In the genomic region with DNA sequence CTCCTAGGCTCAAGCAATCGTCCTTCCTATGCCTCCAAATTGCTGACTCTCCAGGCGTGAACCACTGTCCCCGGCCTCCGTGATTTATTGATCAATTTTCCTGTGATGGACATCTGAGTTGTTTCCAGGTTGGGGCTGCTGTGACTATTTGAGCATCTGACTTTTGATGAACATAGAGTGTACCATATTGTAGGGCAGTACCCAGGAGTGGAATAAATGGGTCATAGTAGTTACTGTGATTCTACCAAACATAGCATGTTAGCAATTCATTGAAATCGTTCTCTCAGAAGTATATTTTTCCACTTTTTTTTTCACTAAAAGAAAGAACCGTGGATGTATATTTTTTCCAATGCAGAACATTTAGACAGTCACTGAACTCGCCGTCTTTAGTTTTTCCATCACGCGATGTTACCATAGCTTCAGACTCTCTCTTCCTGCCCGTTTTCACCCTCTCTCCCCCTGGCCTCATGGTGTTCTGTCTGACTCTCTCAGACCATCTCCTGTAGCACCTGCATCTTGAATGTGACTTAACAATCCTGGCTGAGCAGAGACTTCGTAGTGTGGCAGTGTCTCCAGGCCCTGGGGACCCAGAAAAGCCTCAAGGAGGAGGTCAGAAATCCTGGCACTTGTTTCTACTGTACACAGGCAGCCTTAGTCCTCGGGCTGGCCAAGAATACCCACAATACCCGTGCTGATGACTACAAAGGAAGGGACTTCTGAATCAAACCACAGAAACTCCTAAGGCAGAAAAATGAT, we compare ENCODE assay signal across 2 cellular contexts.
TF ChIP-seq lines count a peak whose summit lies in the region.

No MANE protein-coding gene starts in this region.

TF ChIP-seq in A549, 52 proteins besides CTCF, POLR2A, EP300 and RAD21:
- TF ChIP-seq CHD4 (IDR thresholded peaks at IDR 0.05; ENCODE audit: borderline replicate concordance) (no peak), MYC (IDR thresholded peaks at IDR 0.05; ENCODE audit: borderline replicate concordance, low read length) (no peak), FOXS1 (CRISPR knock-in tag; IDR thresholded peaks at IDR 0.05) (no peak), RNF2 (IDR thresholded peaks at IDR 0.05; ENCODE audit: borderline replicate concordance, low read depth) (no peak), RFX5 (IDR thresholded peaks at IDR 0.05) (no peak)
- TF ChIP-seq, protein P1, sequence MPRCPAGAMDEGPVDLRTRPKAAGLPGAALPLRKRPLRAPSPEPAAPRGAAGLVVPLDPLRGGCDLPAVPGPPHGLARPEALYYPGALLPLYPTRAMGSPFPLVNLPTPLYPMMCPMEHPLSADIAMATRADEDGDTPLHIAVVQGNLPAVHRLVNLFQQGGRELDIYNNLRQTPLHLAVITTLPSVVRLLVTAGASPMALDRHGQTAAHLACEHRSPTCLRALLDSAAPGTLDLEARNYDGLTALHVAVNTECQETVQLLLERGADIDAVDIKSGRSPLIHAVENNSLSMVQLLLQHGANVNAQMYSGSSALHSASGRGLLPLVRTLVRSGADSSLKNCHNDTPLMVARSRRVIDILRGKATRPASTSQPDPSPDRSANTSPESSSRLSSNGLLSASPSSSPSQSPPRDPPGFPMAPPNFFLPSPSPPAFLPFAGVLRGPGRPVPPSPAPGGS (IDR thresholded peaks at IDR 0.05): no peak
- TF ChIP-seq, protein P2, sequence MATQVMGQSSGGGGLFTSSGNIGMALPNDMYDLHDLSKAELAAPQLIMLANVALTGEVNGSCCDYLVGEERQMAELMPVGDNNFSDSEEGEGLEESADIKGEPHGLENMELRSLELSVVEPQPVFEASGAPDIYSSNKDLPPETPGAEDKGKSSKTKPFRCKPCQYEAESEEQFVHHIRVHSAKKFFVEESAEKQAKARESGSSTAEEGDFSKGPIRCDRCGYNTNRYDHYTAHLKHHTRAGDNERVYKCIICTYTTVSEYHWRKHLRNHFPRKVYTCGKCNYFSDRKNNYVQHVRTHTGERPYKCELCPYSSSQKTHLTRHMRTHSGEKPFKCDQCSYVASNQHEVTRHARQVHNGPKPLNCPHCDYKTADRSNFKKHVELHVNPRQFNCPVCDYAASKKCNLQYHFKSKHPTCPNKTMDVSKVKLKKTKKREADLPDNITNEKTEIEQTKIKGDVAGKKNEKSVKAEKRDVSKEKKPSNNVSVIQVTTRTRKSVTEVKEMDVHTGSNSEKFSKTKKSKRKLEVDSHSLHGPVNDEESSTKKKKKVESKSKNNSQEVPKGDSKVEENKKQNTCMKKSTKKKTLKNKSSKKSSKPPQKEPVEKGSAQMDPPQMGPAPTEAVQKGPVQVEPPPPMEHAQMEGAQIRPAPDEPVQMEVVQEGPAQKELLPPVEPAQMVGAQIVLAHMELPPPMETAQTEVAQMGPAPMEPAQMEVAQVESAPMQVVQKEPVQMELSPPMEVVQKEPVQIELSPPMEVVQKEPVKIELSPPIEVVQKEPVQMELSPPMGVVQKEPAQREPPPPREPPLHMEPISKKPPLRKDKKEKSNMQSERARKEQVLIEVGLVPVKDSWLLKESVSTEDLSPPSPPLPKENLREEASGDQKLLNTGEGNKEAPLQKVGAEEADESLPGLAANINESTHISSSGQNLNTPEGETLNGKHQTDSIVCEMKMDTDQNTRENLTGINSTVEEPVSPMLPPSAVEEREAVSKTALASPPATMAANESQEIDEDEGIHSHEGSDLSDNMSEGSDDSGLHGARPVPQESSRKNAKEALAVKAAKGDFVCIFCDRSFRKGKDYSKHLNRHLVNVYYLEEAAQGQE (IDR thresholded peaks at IDR 0.05): no peak
- TF ChIP-seq, protein P3, sequence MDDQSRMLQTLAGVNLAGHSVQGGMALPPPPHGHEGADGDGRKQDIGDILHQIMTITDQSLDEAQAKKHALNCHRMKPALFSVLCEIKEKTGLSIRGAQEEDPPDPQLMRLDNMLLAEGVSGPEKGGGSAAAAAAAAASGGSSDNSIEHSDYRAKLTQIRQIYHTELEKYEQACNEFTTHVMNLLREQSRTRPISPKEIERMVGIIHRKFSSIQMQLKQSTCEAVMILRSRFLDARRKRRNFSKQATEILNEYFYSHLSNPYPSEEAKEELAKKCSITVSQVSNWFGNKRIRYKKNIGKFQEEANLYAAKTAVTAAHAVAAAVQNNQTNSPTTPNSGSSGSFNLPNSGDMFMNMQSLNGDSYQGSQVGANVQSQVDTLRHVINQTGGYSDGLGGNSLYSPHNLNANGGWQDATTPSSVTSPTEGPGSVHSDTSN (IDR thresholded peaks at IDR 0.05): no peak
TF ChIP-seq in A549: peak in this region for 0.

TF ChIP-seq in HepG2, 621 proteins besides CTCF, POLR2A, EP300 and RAD21:
- no peak for TF ChIP-seq ZNF253 (CRISPR knock-in tag; IDR thresholded peaks at IDR 0.05; ENCODE audit: borderline replicate concordance)
- TF ChIP-seq, protein P4, sequence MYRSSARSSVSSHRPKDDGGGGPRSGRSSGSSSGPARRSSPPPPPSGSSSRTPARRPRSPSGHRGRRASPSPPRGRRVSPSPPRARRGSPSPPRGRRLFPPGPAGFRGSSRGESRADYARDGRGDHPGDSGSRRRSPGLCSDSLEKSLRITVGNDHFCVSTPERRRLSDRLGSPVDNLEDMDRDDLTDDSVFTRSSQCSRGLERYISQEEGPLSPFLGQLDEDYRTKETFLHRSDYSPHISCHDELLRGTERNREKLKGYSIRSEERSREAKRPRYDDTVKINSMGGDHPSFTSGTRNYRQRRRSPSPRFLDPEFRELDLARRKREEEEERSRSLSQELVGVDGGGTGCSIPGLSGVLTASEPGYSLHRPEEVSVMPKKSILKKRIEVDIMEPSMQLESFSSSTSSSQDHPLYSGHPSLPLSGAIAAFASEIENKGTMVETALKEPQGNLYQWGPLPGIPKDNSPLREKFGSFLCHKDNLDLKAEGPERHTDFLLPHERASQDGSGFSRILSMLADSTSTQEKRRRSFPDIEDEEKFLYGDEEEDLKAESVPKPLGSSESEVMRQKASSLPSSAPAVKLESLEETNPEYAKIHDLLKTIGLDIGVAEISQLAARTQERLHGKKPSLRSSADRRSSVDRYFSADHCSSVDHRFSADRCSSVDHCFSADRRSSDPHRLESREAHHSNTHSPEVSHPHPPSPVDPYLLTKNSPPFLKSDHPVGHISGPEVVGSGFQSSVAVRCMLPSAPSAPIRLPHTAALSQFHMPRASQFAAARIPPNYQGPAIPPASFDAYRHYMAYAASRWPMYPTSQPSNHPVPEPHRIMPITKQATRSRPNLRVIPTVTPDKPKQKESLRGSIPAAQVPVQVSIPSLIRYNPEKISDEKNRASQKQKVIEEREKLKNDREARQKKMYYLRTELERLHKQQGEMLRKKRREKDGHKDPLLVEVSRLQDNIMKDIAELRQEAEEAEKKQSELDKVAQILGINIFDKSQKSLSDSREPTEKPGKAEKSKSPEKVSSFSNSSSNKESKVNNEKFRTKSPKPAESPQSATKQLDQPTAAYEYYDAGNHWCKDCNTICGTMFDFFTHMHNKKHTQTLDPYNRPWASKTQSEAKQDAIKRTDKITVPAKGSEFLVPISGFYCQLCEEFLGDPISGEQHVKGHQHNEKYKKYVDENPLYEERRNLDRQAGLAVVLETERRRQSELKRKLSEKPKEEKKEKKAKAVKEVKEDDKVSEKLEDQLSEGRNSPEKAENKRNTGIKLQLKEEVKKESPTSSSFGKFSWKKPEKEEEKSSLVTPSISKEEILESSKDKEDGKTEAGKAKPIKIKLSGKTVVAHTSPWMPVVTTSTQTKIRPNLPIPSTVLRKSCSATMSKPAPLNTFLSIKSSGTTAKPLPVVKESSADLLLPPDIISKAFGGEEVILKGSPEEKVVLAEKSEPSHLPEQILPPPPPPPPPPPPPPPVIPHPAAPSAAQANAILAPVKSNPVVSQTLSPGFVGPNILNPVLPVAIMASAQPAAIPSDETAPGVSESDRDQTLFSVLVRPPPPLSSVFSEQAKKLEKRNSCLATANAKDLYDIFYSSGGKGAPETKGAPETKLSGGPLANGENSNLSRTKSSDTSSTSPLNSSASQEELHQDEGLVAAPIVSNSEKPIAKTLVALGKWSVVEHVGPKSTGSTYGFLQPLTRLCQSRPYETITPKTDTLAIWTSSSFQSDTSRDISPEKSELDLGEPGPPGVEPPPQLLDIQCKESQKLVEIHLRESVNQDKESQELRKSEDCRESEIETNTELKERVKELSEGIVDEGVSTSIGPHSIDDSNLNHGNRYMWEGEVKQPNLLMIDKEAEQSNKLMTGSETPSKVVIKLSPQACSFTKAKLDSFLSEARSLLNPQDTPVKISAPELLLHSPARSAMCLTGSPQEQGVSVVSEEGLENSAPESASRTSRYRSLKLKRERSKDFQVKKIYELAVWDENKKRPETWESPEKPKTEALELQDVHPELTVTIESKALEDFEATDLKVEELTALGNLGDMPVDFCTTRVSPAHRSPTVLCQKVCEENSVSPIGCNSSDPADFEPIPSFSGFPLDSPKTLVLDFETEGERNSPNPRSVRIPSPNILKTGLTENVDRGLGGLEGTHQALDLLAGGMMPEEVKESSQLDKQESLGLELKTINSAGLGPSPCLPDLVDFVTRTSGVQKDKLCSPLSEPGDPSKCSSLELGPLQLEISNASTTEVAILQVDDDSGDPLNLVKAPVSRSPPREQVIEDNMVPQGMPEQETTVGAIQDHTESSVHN (CRISPR knock-in tag; IDR thresholded peaks at IDR 0.05): no peak
- TF ChIP-seq CBX5 (CRISPR knock-in tag; IDR thresholded peaks at IDR 0.05; ENCODE audit: borderline replicate concordance): no peak
- TF ChIP-seq TEAD3 (CRISPR knock-in tag; optimal IDR thresholded peaks at IDR 0.05; ENCODE audit: borderline replicate concordance): no peak
- TF ChIP-seq ZNF546 (CRISPR knock-in tag; conservative IDR thresholded peaks at IDR 0.05): no peak
- no peak for TF ChIP-seq MED8 (CRISPR knock-in tag; IDR thresholded peaks at IDR 0.05; ENCODE audit: insufficient replicate concordance)
- no peak for TF ChIP-seq ZNF891 (CRISPR knock-in tag; IDR thresholded peaks at IDR 0.05)
- TF ChIP-seq CHD2 (IDR thresholded peaks at IDR 0.05; ENCODE audit: low read depth, low read length): no peak
- TF ChIP-seq, protein P5, sequence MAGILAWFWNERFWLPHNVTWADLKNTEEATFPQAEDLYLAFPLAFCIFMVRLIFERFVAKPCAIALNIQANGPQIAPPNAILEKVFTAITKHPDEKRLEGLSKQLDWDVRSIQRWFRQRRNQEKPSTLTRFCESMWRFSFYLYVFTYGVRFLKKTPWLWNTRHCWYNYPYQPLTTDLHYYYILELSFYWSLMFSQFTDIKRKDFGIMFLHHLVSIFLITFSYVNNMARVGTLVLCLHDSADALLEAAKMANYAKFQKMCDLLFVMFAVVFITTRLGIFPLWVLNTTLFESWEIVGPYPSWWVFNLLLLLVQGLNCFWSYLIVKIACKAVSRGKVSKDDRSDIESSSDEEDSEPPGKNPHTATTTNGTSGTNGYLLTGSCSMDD (CRISPR knock-in tag; IDR thresholded peaks at IDR 0.05): no peak
- TF ChIP-seq ZMYM2 (CRISPR knock-in tag; IDR thresholded peaks at IDR 0.05): no peak
- TF ChIP-seq, protein P6, sequence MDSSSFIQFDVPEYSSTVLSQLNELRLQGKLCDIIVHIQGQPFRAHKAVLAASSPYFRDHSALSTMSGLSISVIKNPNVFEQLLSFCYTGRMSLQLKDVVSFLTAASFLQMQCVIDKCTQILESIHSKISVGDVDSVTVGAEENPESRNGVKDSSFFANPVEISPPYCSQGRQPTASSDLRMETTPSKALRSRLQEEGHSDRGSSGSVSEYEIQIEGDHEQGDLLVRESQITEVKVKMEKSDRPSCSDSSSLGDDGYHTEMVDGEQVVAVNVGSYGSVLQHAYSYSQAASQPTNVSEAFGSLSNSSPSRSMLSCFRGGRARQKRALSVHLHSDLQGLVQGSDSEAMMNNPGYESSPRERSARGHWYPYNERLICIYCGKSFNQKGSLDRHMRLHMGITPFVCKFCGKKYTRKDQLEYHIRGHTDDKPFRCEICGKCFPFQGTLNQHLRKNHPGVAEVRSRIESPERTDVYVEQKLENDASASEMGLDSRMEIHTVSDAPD (CRISPR knock-in tag; IDR thresholded peaks at IDR 0.05): no peak
- TF ChIP-seq SRY (CRISPR knock-in tag; IDR thresholded peaks at IDR 0.05): no peak
- TF ChIP-seq TRIM24 (CRISPR knock-in tag; IDR thresholded peaks at IDR 0.05): no peak
- TF ChIP-seq REL (CRISPR knock-in tag; conservative IDR thresholded peaks at IDR 0.05): no peak
- TF ChIP-seq ZNF879 (CRISPR knock-in tag; IDR thresholded peaks at IDR 0.05): no peak
- TF ChIP-seq, protein P7, sequence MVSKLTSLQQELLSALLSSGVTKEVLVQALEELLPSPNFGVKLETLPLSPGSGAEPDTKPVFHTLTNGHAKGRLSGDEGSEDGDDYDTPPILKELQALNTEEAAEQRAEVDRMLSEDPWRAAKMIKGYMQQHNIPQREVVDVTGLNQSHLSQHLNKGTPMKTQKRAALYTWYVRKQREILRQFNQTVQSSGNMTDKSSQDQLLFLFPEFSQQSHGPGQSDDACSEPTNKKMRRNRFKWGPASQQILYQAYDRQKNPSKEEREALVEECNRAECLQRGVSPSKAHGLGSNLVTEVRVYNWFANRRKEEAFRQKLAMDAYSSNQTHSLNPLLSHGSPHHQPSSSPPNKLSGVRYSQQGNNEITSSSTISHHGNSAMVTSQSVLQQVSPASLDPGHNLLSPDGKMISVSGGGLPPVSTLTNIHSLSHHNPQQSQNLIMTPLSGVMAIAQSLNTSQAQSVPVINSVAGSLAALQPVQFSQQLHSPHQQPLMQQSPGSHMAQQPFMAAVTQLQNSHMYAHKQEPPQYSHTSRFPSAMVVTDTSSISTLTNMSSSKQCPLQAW (CRISPR knock-in tag; IDR thresholded peaks at IDR 0.05): no peak
- no peak for TF ChIP-seq FOSL1 (CRISPR knock-in tag; IDR thresholded peaks at IDR 0.05; ENCODE audit: borderline replicate concordance)
- TF ChIP-seq, protein P8, sequence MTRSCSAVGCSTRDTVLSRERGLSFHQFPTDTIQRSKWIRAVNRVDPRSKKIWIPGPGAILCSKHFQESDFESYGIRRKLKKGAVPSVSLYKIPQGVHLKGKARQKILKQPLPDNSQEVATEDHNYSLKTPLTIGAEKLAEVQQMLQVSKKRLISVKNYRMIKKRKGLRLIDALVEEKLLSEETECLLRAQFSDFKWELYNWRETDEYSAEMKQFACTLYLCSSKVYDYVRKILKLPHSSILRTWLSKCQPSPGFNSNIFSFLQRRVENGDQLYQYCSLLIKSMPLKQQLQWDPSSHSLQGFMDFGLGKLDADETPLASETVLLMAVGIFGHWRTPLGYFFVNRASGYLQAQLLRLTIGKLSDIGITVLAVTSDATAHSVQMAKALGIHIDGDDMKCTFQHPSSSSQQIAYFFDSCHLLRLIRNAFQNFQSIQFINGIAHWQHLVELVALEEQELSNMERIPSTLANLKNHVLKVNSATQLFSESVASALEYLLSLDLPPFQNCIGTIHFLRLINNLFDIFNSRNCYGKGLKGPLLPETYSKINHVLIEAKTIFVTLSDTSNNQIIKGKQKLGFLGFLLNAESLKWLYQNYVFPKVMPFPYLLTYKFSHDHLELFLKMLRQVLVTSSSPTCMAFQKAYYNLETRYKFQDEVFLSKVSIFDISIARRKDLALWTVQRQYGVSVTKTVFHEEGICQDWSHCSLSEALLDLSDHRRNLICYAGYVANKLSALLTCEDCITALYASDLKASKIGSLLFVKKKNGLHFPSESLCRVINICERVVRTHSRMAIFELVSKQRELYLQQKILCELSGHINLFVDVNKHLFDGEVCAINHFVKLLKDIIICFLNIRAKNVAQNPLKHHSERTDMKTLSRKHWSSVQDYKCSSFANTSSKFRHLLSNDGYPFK (CRISPR knock-in tag; IDR thresholded peaks at IDR 0.05; ENCODE audit: borderline replicate concordance): no peak
